In the genomic region with DNA sequence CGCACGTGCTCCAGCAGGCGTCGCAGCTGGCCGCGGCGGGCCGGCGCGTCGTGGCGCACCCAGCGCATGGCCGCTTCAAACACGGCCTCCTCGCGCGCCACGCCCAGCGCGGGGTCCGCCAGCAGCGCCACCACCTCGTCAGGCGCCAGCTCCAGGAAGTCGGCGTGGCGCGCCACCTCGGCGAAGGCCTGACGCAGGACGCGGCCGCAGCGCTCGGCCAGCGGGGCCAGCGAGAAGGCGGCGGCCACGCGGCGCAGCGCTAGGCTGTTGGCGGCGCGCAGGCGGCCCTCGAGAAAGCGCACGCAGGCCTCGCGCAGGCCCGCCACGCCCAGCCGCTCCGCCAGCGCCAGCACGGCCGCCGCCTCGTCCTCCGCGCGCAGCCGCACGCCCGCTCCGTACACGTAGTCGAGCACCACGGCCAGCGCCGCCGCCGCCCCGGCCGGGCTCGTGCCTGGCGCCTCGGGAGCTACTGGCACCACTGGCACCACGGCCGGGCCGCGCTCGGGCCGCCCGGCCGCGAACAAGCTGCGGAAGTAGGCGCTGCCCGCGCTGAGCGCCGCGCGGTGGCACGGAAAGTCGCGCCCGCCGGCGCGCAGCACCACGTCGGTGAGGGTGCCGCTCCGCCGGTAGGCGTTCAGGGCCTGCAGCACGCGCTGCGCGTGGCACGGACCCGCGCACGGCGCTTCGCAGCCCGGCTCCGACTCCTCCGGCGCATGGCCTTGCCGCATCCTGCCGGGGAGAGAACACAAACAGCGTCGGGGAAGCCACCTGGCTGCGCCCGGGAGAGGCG, we compare ENCODE assay signal across 1 cellular context.
TF ChIP-seq lines count a peak whose summit lies in the region.

No MANE protein-coding gene starts in this region.

TF ChIP-seq in HCT116, 20 proteins besides CTCF, POLR2A, EP300 and RAD21 (continued from another document):
- TF ChIP-seq, protein P1, sequence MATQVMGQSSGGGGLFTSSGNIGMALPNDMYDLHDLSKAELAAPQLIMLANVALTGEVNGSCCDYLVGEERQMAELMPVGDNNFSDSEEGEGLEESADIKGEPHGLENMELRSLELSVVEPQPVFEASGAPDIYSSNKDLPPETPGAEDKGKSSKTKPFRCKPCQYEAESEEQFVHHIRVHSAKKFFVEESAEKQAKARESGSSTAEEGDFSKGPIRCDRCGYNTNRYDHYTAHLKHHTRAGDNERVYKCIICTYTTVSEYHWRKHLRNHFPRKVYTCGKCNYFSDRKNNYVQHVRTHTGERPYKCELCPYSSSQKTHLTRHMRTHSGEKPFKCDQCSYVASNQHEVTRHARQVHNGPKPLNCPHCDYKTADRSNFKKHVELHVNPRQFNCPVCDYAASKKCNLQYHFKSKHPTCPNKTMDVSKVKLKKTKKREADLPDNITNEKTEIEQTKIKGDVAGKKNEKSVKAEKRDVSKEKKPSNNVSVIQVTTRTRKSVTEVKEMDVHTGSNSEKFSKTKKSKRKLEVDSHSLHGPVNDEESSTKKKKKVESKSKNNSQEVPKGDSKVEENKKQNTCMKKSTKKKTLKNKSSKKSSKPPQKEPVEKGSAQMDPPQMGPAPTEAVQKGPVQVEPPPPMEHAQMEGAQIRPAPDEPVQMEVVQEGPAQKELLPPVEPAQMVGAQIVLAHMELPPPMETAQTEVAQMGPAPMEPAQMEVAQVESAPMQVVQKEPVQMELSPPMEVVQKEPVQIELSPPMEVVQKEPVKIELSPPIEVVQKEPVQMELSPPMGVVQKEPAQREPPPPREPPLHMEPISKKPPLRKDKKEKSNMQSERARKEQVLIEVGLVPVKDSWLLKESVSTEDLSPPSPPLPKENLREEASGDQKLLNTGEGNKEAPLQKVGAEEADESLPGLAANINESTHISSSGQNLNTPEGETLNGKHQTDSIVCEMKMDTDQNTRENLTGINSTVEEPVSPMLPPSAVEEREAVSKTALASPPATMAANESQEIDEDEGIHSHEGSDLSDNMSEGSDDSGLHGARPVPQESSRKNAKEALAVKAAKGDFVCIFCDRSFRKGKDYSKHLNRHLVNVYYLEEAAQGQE (IDR thresholded peaks at IDR 0.05; ENCODE audit: low read depth), result no peak
- TF ChIP-seq TCF7L2 (IDR thresholded peaks at IDR 0.05; ENCODE audit: borderline replicate concordance, extremely low read depth, insufficient read depth, insufficient read length) (peak; percentile 44), POLR2AphosphoS5 (IDR thresholded peaks at IDR 0.05; ENCODE audit: low read depth, low read length) (peak; percentile 33; the same call in 1 of the 2 replicates), SP1 (IDR thresholded peaks at IDR 0.05; ENCODE audit: low read depth) (no peak), ZNF274 (IDR thresholded peaks at IDR 0.05; ENCODE audit: low read depth, low read length) (no peak), ATF3 (IDR thresholded peaks at IDR 0.05) (no peak), ZBTB33 (IDR thresholded peaks at IDR 0.05; ENCODE audit: extremely low read depth, insufficient replicate concordance, low read length) (no peak)
- TF ChIP-seq, protein P2, sequence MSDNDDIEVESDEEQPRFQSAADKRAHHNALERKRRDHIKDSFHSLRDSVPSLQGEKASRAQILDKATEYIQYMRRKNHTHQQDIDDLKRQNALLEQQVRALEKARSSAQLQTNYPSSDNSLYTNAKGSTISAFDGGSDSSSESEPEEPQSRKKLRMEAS (IDR thresholded peaks at IDR 0.05), result peak; percentile 67
